ENCODE assay signal across 34 cellular contexts in the genomic region with DNA sequence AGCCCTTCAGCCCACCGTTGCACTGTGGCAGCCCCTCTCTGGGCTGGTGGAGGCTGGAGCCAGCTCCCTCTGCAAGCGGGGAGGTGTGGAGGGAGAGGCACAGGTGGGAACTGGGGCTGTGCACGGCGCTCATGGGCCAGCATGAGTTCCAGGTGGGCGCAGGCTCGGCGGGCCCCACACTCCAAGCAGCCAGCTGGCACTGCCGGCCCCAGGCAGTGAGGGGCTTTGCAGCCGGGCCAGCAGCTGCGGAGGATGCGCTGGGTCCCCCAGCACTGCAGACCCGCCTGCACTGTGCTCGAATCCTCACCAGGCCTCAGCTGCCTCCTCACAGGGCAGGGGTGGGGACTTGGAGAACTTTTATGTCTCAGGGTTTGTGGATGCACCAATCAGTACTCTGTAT.
"Had no signal": no experiment of that assay in that cellular context is flagged by ENCODE, and none has a peak within 500 bp of the region (broad histone marks: within the 10 kb centered on the region; RNA-seq: fewer than 3 reads in every experiment).

No MANE protein-coding gene starts in this region.

- H3K27ac ChIP-seq: KMS-11 had no signal

- H3K4me3 ChIP-seq: MG63 had no signal

- H3K4me2 ChIP-seq: KMS-11 had no signal

- H3K9me3 ChIP-seq: MG63 had no signal

- H3K36me3 ChIP-seq: MG63 had no signal

- DNase-seq: Karpas-422, Kasumi-1, MG63, MM.1S, MV-4-11, NCI-H1048, NCI-H1092, NCI-H1092 treated with DMSO at 0.1 percent for 48 hours, NCI-H1105, NCI-H1105 treated with DMSO at 0.1 percent for 48 hours, NCI-H1417, NCI-H1417 treated with DMSO at 0.1 percent for 48 hours, NCI-H1436, NCI-H1436 treated with DMSO at 0.1 percent for 48 hours, NCI-H146, NCI-H1694, NCI-H1694 treated with DMSO at 0.1 percent for 48 hours, NCI-H187, NCI-H187 treated with DMSO at 0.1 percent for 48 hours, NCI-H1930, NCI-H2029, NCI-H2029 treated with DMSO at 0.1 percent for 48 hours, NCI-H2081, NCI-H2081 treated with DMSO at 0.1 percent for 48 hours, NCI-H2107, NCI-H2171, NCI-H2171 treated with DMSO at 0.1 percent for 48 hours, NCI-H2227 treated with DMSO at 0.1 percent for 48 hours, NCI-H226, NCI-H345, NCI-H446, NCI-H446 treated with DMSO at 0.1 percent for 48 hours, NCI-H510A had no signal

- H3K27me3 ChIP-seq: MG63 had no signal

- H3K9ac ChIP-seq: KMS-11 had no signal
